In genomic region chr6:81969814-81970213, GRCh38 we compare ENCODE assay signal across 1 cellular context.
TF ChIP-seq lines count a peak whose summit lies in the region.

No MANE protein-coding gene starts in this region.

TF ChIP-seq in K562, 482 proteins besides CTCF, POLR2A, EP300 and RAD21 (continued from another document):
- TF ChIP-seq SIRT6 (IDR thresholded peaks at IDR 0.05; ENCODE audit: low read depth, low read length) (no peak), U2AF2 (optimal IDR thresholded peaks at IDR 0.05; ENCODE audit: low read depth, low read length) (no peak), POLR2G (IDR thresholded peaks at IDR 0.05; ENCODE audit: low read depth, low read length) (no peak), ELF4 (CRISPR knock-in tag; IDR thresholded peaks at IDR 0.05) (no peak), ARID4B (CRISPR knock-in tag; IDR thresholded peaks at IDR 0.05) (no peak), ETV1 (tag; conservative IDR thresholded peaks at IDR 0.05; ENCODE audit: low read depth) (peak; percentile 69)
